Comparison of ENCODE assay signal across 4 cellular contexts in the genomic region with DNA sequence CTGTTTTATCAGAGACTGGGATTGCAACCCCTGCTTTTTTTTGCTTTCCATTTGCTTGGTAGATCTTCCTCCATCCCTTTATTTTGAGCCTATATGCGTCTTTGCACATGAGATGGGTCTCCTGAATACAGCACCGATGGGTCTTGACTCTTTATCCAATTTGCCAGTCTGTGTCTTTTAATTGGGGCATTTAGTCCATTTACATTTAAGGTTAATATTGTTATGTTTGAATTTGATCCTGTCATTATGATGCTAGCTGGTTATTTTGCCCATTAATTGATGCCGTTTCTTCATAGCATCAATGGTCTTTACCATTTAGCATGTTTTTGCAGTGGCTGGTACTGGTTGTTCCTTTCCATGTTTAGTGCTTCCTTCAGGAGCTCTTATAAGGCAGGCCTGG. TPM values are rescaled to one million over a fixed set of nuclear protein-coding genes. Genes with fewer than 3 reads are reported as not detected.
"Had no signal": no experiment of that assay in that cellular context is flagged by ENCODE, and none has a peak within 500 bp of the region (broad histone marks: within the 10 kb centered on the region; RNA-seq: fewer than 3 reads in every experiment).

No MANE protein-coding gene starts in this region.

RNA-seq across cellular contexts. Expression of gene ADAMTS14, which starts 29.0 kb away (rescaled TPM):
- total RNA-seq: HT1080 had no signal
- polyA plus RNA-seq: IgD-negative memory B cell had no signal

RNA-seq across cellular contexts. Expression of gene PRF1, which starts 40.7 kb away (rescaled TPM):
- total RNA-seq: HT-29, HT1080, IMR-90 had no signal
- polyA plus RNA-seq: IMR-90 had no signal
